ENCODE assay signal across 8 cellular contexts in the genomic region with DNA sequence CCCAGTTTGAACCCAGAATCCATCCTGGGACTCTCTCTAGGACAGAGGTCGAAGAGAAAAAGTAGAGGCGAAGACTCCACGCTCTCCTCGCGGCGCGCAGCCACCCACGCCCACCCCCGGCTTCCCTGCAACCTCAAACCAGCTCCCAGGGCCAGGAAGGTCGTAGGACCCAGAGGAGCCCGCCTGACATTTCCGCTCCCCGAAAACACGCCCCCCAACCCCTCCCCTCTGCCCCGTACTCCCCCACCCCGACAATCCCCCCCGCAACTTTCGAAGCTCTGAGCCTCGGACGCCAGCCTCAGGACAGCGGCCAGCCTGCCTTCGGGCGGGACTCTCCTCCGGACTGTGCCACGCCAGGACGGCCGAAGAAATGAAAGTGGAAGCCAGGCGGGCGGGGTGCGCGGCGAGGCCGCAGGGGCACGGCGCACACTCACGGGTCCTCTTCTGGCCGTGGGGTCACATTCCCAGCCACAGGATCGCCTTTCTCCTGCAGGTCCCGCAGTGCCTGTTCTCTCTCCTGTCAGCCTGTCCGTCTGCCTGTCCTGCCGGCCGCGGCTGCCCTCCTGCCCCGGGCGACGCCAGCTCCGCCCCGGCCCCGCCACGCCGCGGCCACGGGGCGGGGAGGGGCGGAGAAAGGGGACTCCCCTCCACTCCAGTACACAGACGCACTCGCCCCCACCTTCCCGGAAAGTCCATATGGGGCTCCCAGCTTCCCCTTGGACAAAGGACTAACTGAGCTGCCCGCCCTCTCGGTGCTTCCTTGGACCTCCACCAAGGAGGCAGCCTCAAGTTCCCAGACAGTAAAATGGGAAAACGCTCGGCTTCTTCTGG. TPM values are rescaled to one million over a fixed set of nuclear protein-coding genes. Genes with fewer than 3 reads are reported as not detected.
DNase-seq lines count a peak whose midpoint lies in the region; ATAC-seq and TF ChIP-seq lines count a peak whose summit lies in the region.

Gene MOB3C, minus strand, starts transcription at position 535 of the 831 bp plus-strand sequence. CDS start 3,490 bp downstream, outside the sequence.

- no peak within 1 kb of the TSS for H3K23ac ChIP-seq in trophoblast cell (ENCODE audit: low read length)

- no peaks in the 10 kb centered on the region for H3K9me2 ChIP-seq in SU-DHL-6 (replicated peaks; ENCODE audit: insufficient read depth, low read length)

- peaks cover 10 to 18% of the 10 kb centered on the region in 2 experiments for H3K4me1 ChIP-seq in trophoblast cell (ENCODE audit: control insufficient read depth in 1 of 2, insufficient read depth in 2 of 2, low read length in 2 of 2)
- peaks cover 0 to 51% (median 47%) of the 10 kb centered on the region in 4 donors for H3K4me1 ChIP-seq in tibial nerve

- H2BK120ac ChIP-seq in trophoblast cell (ENCODE audit: insufficient read depth, low read length, poor library complexity), result peak within 1 kb of the TSS; percentile 78

- peak within 1 kb of the TSS; percentile 49 for H2BK5ac ChIP-seq in trophoblast cell (ENCODE audit: low read depth, low read length, poor library complexity)

- H3K36me3 ChIP-seq in SU-DHL-6 (ENCODE audit: low read length), result no peaks in the 10 kb centered on the region
- H3K36me3 ChIP-seq in trophoblast cell (ENCODE audit: control insufficient read depth in 1 of 2, insufficient read depth in 2 of 2, low read length in 2 of 2), result no peaks in the 10 kb centered on the region
- peaks cover 0 to 14% (median 0%) of the 10 kb centered on the region in 3 donors for H3K36me3 ChIP-seq in tibial nerve

- peaks cover 8% of the 10 kb centered on the region for H3K79me1 ChIP-seq in trophoblast cell (ENCODE audit: low read length)

- peak within 1 kb of the TSS; percentile 85 for H4K12ac ChIP-seq in trophoblast cell (ENCODE audit: low read depth, low read length)

- peak within 1 kb of the TSS; percentile 51 for H2BK12ac ChIP-seq in trophoblast cell (ENCODE audit: low read length)

- no peak within 1 kb of the TSS for H2AK5ac ChIP-seq in trophoblast cell (ENCODE audit: low read length)

- H3K18ac ChIP-seq in trophoblast cell (ENCODE audit: low read length), result peak within 1 kb of the TSS; percentile 87

- ATAC-seq in HG03378 (IDR thresholded peaks at IDR 0.05; ENCODE audit: unreplicated experiment) (peak; percentile 49), Right ventricle myocardium superior (ENCODE audit: poor library complexity) (peak; percentile 93)

- H3K9me3 ChIP-seq in SU-DHL-6 (ENCODE audit: insufficient read depth, low read length) (no peaks in the 10 kb centered on the region), trophoblast cell (ENCODE audit: insufficient read depth, low read depth, low read length) (no peaks in the 10 kb centered on the region), tibial nerve (no peaks in the 10 kb centered on the region)

- no peaks in the 10 kb centered on the region for H4K20me1 ChIP-seq in SU-DHL-6 (ENCODE audit: low read depth, low read length)

- peak; percentile 72 for TF ChIP-seq POLR2A in GM19099 (IDR thresholded peaks at IDR 0.05; ENCODE audit: extremely low read depth, insufficient read length, low read depth)
- TF ChIP-seq POLR2A in tibial nerve (IDR thresholded peaks at IDR 0.05), result peak; percentile 25 to 93

- peak within 1 kb of the TSS; percentile 44 for H3K4ac ChIP-seq in trophoblast cell (ENCODE audit: low read depth, low read length)

- TF ChIP-seq EP300 in tibial nerve (IDR thresholded peaks at IDR 0.05), result peak; percentile 33 to 82

- peak within 1 kb of the TSS; percentile 88 for H4K91ac ChIP-seq in trophoblast cell (ENCODE audit: low read depth, low read length)

- H3F3A ChIP-seq in SU-DHL-6 (ENCODE audit: insufficient read depth), result no peaks in the 10 kb centered on the region

- H3K4me3 ChIP-seq in SU-DHL-6 (ENCODE audit: insufficient read depth, low read length, poor library complexity, severe bottlenecking), result peak within 1 kb of the TSS; percentile 71
- H3K4me3 ChIP-seq in trophoblast cell (ENCODE audit: low read depth, low read length), result peak within 1 kb of the TSS; percentile 83
- peak within 1 kb of the TSS; percentile 82 to 98 (median 90) for H3K4me3 ChIP-seq in tibial nerve

- H4K8ac ChIP-seq in trophoblast cell (ENCODE audit: low read depth, low read length), result peak within 1 kb of the TSS; percentile 83

- H3K14ac ChIP-seq in trophoblast cell (ENCODE audit: low read length), result peak within 1 kb of the TSS; percentile 92

- H3K9ac ChIP-seq in SU-DHL-6 (ENCODE audit: low read length) (peak within 1 kb of the TSS; percentile 61), trophoblast cell (ENCODE audit: low read length) (peak within 1 kb of the TSS; percentile 72)

- H2AFZ ChIP-seq in SU-DHL-6 (ENCODE audit: low read depth, low read length, severe bottlenecking), result peak within 1 kb of the TSS; percentile 95
- H2AFZ ChIP-seq in trophoblast cell (ENCODE audit: insufficient read depth, low read length, poor library complexity), result peak within 1 kb of the TSS; percentile 93

- H3K27ac ChIP-seq in SU-DHL-6 (ENCODE audit: low read depth, low read length) (no peak within 1 kb of the TSS), trophoblast cell (ENCODE audit: low read depth, low read length) (peak within 1 kb of the TSS; percentile 64), tibial nerve (peak within 1 kb of the TSS; percentile 86 to 98 (median 98))

- H3K27me3 ChIP-seq in SU-DHL-6 (ENCODE audit: low read length) (no peaks in the 10 kb centered on the region), trophoblast cell (ENCODE audit: insufficient read depth, low read length) (no peaks in the 10 kb centered on the region), tibial nerve (no peaks in the 10 kb centered on the region)

- H3K4me2 ChIP-seq in SU-DHL-6 (ENCODE audit: low read depth, low read length, poor library complexity, severe bottlenecking) (peak within 1 kb of the TSS; percentile 67), trophoblast cell (ENCODE audit: low read length) (peak within 1 kb of the TSS; percentile 88)

- intact Hi-C loops in Right ventricle myocardium superior (cut with DNase I), result no loop called here

- WGBS in trophoblast cell (ENCODE audit: extremely low coverage, insufficient coverage, insufficient read length), result no CpG with 5 or more reads among the region's 62 CpGs
- WGBS in tibial nerve, 2 donors, result 0 to 1% methylated on average over 50 to 57 of the region's 62 CpGs

- peak; percentile 94 for DNase-seq in AG20443 (ENCODE audit: low spot score)
- DNase-seq in activated naive CD8-positive, alpha-beta T cell treated with anti-CD3 and anti-CD28 coated beads, Interleukin-2, amount 50 U/mL, for 16 hours (ENCODE audit: low read depth, low spot score), result peak; percentile 37
- DNase-seq in Right ventricle myocardium superior, result peak; percentile 92
- DNase-seq in trophoblast cell, result peak; percentile 27 to 57
- peak; percentile 78 to 84 for DNase-seq in tibial nerve (ENCODE audit: low spot score in 2 of 2)

- H3K79me2 ChIP-seq in SU-DHL-6 (ENCODE audit: insufficient read depth, low read length) (no peaks in the 10 kb centered on the region), trophoblast cell (ENCODE audit: control insufficient read depth, insufficient read depth, low read length, poor library complexity) (peaks cover 2% of the 10 kb centered on the region)

- TF ChIP-seq CTCF in SU-DHL-6 (IDR thresholded peaks at IDR 0.05; ENCODE audit: insufficient read depth, low read length, poor library complexity, severe bottlenecking), result no peak
- TF ChIP-seq CTCF in tibial nerve (IDR thresholded peaks at IDR 0.05), result peak in 1 of 5 experiments; percentile 46

RNA-seq across cellular contexts. Expression of gene MOB3C, which starts in this region (rescaled TPM):
- 14.0 TPM for total RNA-seq in Right ventricle myocardium superior
- 2.4 and 2.6 TPM in 2 replicates for polyA plus RNA-seq in trophoblast cell (2013)
- total RNA-seq in tibial nerve, result 10 to 100 TPM; 15.1 to 22.3 (median 17.1) TPM

Comparison
In these comparisons a context has a peak if more than half of its experiments do, and no peak if none do; other contexts are left out.
1. DNase-seq: peak in every context shown above with its lines; median percentile 94 in AG20443; 92 in Right ventricle myocardium superior; 81 in tibial nerve; 42 in trophoblast cell; 37 in activated naive CD8-positive, alpha-beta T cell treated with anti-CD3 and anti-CD28 coated beads, Interleukin-2, amount 50 U/mL, for 16 hours.